ENCODE assay signal across 12 cellular contexts in genomic region chr5:113331201-113331551, GRCh38.
A peak's percentile ranks its signal among the peaks of the same experiment; 100 is the strongest.
DNase-seq lines count a peak whose midpoint lies in the region; TF ChIP-seq lines count a peak whose summit lies in the region.
"Had no signal": no experiment of that assay in that cellular context is flagged by ENCODE, and none has a peak within 500 bp of the region (broad histone marks: within the 10 kb centered on the region; RNA-seq: fewer than 3 reads in every experiment).

No MANE protein-coding gene starts in this region.

- no peak overlapping the region for H2AK5ac ChIP-seq in trophoblast cell (ENCODE audit: low read length)

- no peaks in the 10 kb centered on the region for H3K9me3 Mint-ChIP-seq in dendritic cell treated with granulocyte-macrophage colony-stimulating factor and Interleukin-4, amounts not matched to agents 40 ng/mL and 50 ng/mL, for 4 days
- H3K9me3 Mint-ChIP-seq in neural progenitor cell = no peaks in the 10 kb centered on the region
- H3K9me3 Mint-ChIP-seq: activated naive CD8-positive, alpha-beta T cell treated with anti-CD3 and anti-CD28 coated beads, Interleukin-2, amount 10 ng/mL, durations not matched to agents 7 days and 5 days; stimulated activated memory B cell treated with anti-CD40 and anti-IgM and Interleukin-4, amounts not matched to agents 10 μg/mL and 1 μg/mL and 100 μg/mL, for 72 hours had no signal

- no peak overlapping the region for H3K23ac ChIP-seq in trophoblast cell (ENCODE audit: low read length)

- TF ChIP-seq CTCF in MM.1S (IDR thresholded peaks at IDR 0.05; ENCODE audit: low read length) (no peak), neural progenitor cell (IDR thresholded peaks at IDR 0.05) (no peak)

- intact Hi-C loops in dendritic cell treated with granulocyte-macrophage colony-stimulating factor and Interleukin-4, amounts not matched to agents 40 ng/mL and 50 ng/mL, for 4 days (cut with micrococcal nuclease) = no loop called here

- H3K4me1 ChIP-seq in MM.1S (ENCODE audit: low read length) (peaks cover 25% of the 10 kb centered on the region), neural progenitor cell (no peaks in the 10 kb centered on the region), trophoblast cell (ENCODE audit: control insufficient read depth in 1 of 2, insufficient read depth in 2 of 2, low read length in 2 of 2) (no peaks in the 10 kb centered on the region)

- H3K27ac Mint-ChIP-seq in dendritic cell treated with granulocyte-macrophage colony-stimulating factor and Interleukin-4, amounts not matched to agents 40 ng/mL and 50 ng/mL, for 4 days = no peak overlapping the region
- H3K27ac Mint-ChIP-seq in neural progenitor cell = peak overlapping the region; percentile 29
- H3K27ac Mint-ChIP-seq: activated naive CD8-positive, alpha-beta T cell treated with anti-CD3 and anti-CD28 coated beads, Interleukin-2, amount 10 ng/mL, durations not matched to agents 7 days and 5 days; stimulated activated memory B cell treated with anti-CD40 and anti-IgM and Interleukin-4, amounts not matched to agents 10 μg/mL and 1 μg/mL and 100 μg/mL, for 72 hours had no signal

- H3K79me2 ChIP-seq in MM.1S (ENCODE audit: low read length) (no peaks in the 10 kb centered on the region), neural progenitor cell (ENCODE audit: low read depth) (no peaks in the 10 kb centered on the region), trophoblast cell (ENCODE audit: control insufficient read depth, insufficient read depth, low read length, poor library complexity) (no peaks in the 10 kb centered on the region)

- peak overlapping the region; percentile 35; the same call in 1 of the 2 replicates for H3K4me2 ChIP-seq in MM.1S (ENCODE audit: low read depth, low read length)
- no peak overlapping the region for H3K4me2 ChIP-seq in neural progenitor cell
- H3K4me2 ChIP-seq in trophoblast cell (ENCODE audit: low read length) = no peak overlapping the region

- H2AFZ ChIP-seq in MM.1S (ENCODE audit: low read length) (no peak overlapping the region; the same call in 1 of the 2 replicates), neural progenitor cell (replicated peaks) (no peak overlapping the region), trophoblast cell (ENCODE audit: insufficient read depth, low read length, poor library complexity) (no peak overlapping the region)

- H3K4me1 Mint-ChIP-seq in dendritic cell treated with granulocyte-macrophage colony-stimulating factor and Interleukin-4, amounts not matched to agents 40 ng/mL and 50 ng/mL, for 4 days (ENCODE audit: low read depth) = peaks cover 17% of the 10 kb centered on the region
- peaks cover 6% of the 10 kb centered on the region for H3K4me1 Mint-ChIP-seq in neural progenitor cell

- H3K4me3 Mint-ChIP-seq in dendritic cell treated with granulocyte-macrophage colony-stimulating factor and Interleukin-4, amounts not matched to agents 40 ng/mL and 50 ng/mL, for 4 days = peak overlapping the region; percentile 10
- no peak overlapping the region for H3K4me3 Mint-ChIP-seq in neural progenitor cell
- H3K4me3 Mint-ChIP-seq: stimulated activated memory B cell treated with anti-CD40 and anti-IgM and Interleukin-4, amounts not matched to agents 10 μg/mL and 1 μg/mL and 100 μg/mL, for 72 hours had no signal

- H3K4ac ChIP-seq in trophoblast cell (ENCODE audit: low read depth, low read length) = no peak overlapping the region

- no peaks in the 10 kb centered on the region for H3K36me3 Mint-ChIP-seq in dendritic cell treated with granulocyte-macrophage colony-stimulating factor and Interleukin-4, amounts not matched to agents 40 ng/mL and 50 ng/mL, for 4 days (ENCODE audit: low read depth)
- H3K36me3 Mint-ChIP-seq in neural progenitor cell = no peaks in the 10 kb centered on the region
- H3K36me3 Mint-ChIP-seq: activated naive CD8-positive, alpha-beta T cell treated with anti-CD3 and anti-CD28 coated beads, Interleukin-2, amount 10 ng/mL, durations not matched to agents 7 days and 5 days; stimulated activated memory B cell treated with anti-CD40 and anti-IgM and Interleukin-4, amounts not matched to agents 10 μg/mL and 1 μg/mL and 100 μg/mL, for 72 hours had no signal

- H3K9me3 ChIP-seq in MM.1S (replicated peaks; ENCODE audit: insufficient read depth, low read length) (no peaks in the 10 kb centered on the region), neural progenitor cell (ENCODE audit: low read depth) (no peaks in the 10 kb centered on the region), trophoblast cell (ENCODE audit: insufficient read depth, low read depth, low read length) (no peaks in the 10 kb centered on the region)
- H3K9me3 ChIP-seq: lower lobe of right lung had no signal

- H3K27ac ChIP-seq in MM.1S (ENCODE audit: low read length) (no peak overlapping the region), neural progenitor cell (no peak overlapping the region), trophoblast cell (ENCODE audit: low read depth, low read length) (no peak overlapping the region)
- H3K27ac ChIP-seq: lower lobe of right lung had no signal

- H2BK5ac ChIP-seq in trophoblast cell (ENCODE audit: low read depth, low read length, poor library complexity) = no peak overlapping the region

- H3K18ac ChIP-seq in trophoblast cell (ENCODE audit: low read length) = no peak overlapping the region

- in situ Hi-C loops in ACHN (cut with HindIII; ENCODE audit: low pct_ligation_motif_present, low pct_unique_long_range_greater_than_20kb, low sequenced_read_pairs) = no loop called here

- DNase-seq in DMS 273 treated with DMSO at 0.1 percent for 48 hours (lab: John Stamatoyannopoulos, UW) = peak; percentile 93
- no peak for DNase-seq in MM.1S
- no peak for DNase-seq in neural progenitor cell (ENCODE audit: low spot score)
- no peak for DNase-seq in ACHN
- no peak for DNase-seq in COLO829 (ENCODE audit: low spot score)
- DNase-seq in trophoblast cell = no peak
- DNase-seq in NAMALWA (ENCODE audit: low spot score) = no peak
- DNase-seq: activated CD4-positive, alpha-beta T cell treated with anti-CD3 and anti-CD28 coated beads, Interleukin-2, amount 50 U/mL, for 1 hour; activated naive CD8-positive, alpha-beta T cell treated with anti-CD3 and anti-CD28 coated beads, Interleukin-2, amount 10 ng/mL, durations not matched to agents 7 days and 5 days; lower lobe of right lung had no signal

- no CpG with 5 or more reads among the region's 4 CpGs for WGBS in trophoblast cell (ENCODE audit: extremely low coverage, insufficient coverage, insufficient read length)

- H3F3A ChIP-seq in MM.1S (ENCODE audit: insufficient read depth, low read length) (no peaks in the 10 kb centered on the region), neural progenitor cell (ENCODE audit: low read depth) (peaks cover 16% of the 10 kb centered on the region)

- H4K8ac ChIP-seq in trophoblast cell (ENCODE audit: low read depth, low read length) = no peak overlapping the region

- no peak overlapping the region for H3K14ac ChIP-seq in trophoblast cell (ENCODE audit: low read length)

- H4K91ac ChIP-seq in trophoblast cell (ENCODE audit: low read depth, low read length) = no peak overlapping the region

- H3K36me3 ChIP-seq in MM.1S (replicated peaks; ENCODE audit: insufficient read depth, low read length) (no peaks in the 10 kb centered on the region), neural progenitor cell (no peaks in the 10 kb centered on the region), trophoblast cell (ENCODE audit: control insufficient read depth in 1 of 2, insufficient read depth in 2 of 2, low read length in 2 of 2) (no peaks in the 10 kb centered on the region)
- H3K36me3 ChIP-seq: lower lobe of right lung had no signal

- no peaks in the 10 kb centered on the region for H4K20me1 ChIP-seq in MM.1S (ENCODE audit: insufficient read depth, low read length)
- no peaks in the 10 kb centered on the region for H4K20me1 ChIP-seq in neural progenitor cell (ENCODE audit: low read depth)

- no peak overlapping the region for H4K12ac ChIP-seq in trophoblast cell (ENCODE audit: low read depth, low read length)

- no peak overlapping the region for H2BK120ac ChIP-seq in trophoblast cell (ENCODE audit: insufficient read depth, low read length, poor library complexity)

- H3K9me2 ChIP-seq in MM.1S (replicated peaks; ENCODE audit: insufficient read depth, low read length) = no peaks in the 10 kb centered on the region

- no peaks in the 10 kb centered on the region for H3K27me3 ChIP-seq in MM.1S (replicated peaks; ENCODE audit: insufficient read depth, low read length)
- no peaks in the 10 kb centered on the region for H3K27me3 ChIP-seq in neural progenitor cell
- H3K27me3 ChIP-seq in trophoblast cell (ENCODE audit: insufficient read depth, low read length) = no peaks in the 10 kb centered on the region

- no peak overlapping the region for H2BK12ac ChIP-seq in trophoblast cell (ENCODE audit: low read length)

- H3K4me3 ChIP-seq in MM.1S (ENCODE audit: low read length) (no peak overlapping the region), neural progenitor cell (no peak overlapping the region), trophoblast cell (ENCODE audit: low read depth, low read length) (no peak overlapping the region)
- H3K4me3 ChIP-seq: lower lobe of right lung had no signal

- no peaks in the 10 kb centered on the region for H3K79me1 ChIP-seq in trophoblast cell (ENCODE audit: low read length)

- peaks cover 8% of the 10 kb centered on the region for H3K27me3 Mint-ChIP-seq in dendritic cell treated with granulocyte-macrophage colony-stimulating factor and Interleukin-4, amounts not matched to agents 40 ng/mL and 50 ng/mL, for 4 days
- peaks cover 3% of the 10 kb centered on the region for H3K27me3 Mint-ChIP-seq in neural progenitor cell (ENCODE audit: insufficient read depth, low read depth)

- no peak overlapping the region for H3K9ac ChIP-seq in MM.1S (ENCODE audit: low read length)
- H3K9ac ChIP-seq in neural progenitor cell = no peak overlapping the region
- H3K9ac ChIP-seq in trophoblast cell (ENCODE audit: low read length) = no peak overlapping the region
